In genomic region chr12:65956056-65956738, GRCh38 we compare ENCODE assay signal across 16 cellular contexts.
DNase-seq lines count a peak whose midpoint lies in the region; ATAC-seq, FAIRE-seq and TF ChIP-seq lines count a peak whose summit lies in the region.
"Had no signal": no experiment of that assay in that cellular context is flagged by ENCODE, and none has a peak within 500 bp of the region (broad histone marks: within the 10 kb centered on the region; RNA-seq: fewer than 3 reads in every experiment).

No MANE protein-coding gene starts in this region.

- H3K27me3 ChIP-seq in endothelial cell of umbilical vein (ENCODE audit: control insufficient read depth in 2 of 2, insufficient read depth in 2 of 2, low read length in 2 of 2) (no peaks in the 10 kb centered on the region), colonic mucosa (no peaks in the 10 kb centered on the region)

- H3K9me3 Mint-ChIP-seq in nephron progenitor cell, result peaks cover 4% of the 10 kb centered on the region
- H3K9me3 Mint-ChIP-seq: H9 had no signal

- H3K9me1 ChIP-seq in endothelial cell of umbilical vein (replicated peaks; ENCODE audit: control insufficient read depth, extremely low read depth, insufficient read depth, low read length), result no peaks in the 10 kb centered on the region

- H3K9me3 ChIP-seq in endothelial cell of umbilical vein (replicated peaks; ENCODE audit: control insufficient read depth, insufficient read depth, low read length), result no peaks in the 10 kb centered on the region
- H3K9me3 ChIP-seq in colonic mucosa, result no peaks in the 10 kb centered on the region
- H3K9me3 ChIP-seq: sigmoid colon had no signal

- H3K27me3 Mint-ChIP-seq in nephron progenitor cell (ENCODE audit: low read depth, poor library complexity), result no peaks in the 10 kb centered on the region

- H3K27ac Mint-ChIP-seq in nephron progenitor cell, result peak overlapping the region; percentile 84

- peaks cover 69% of the 10 kb centered on the region for H3K4me1 Mint-ChIP-seq in nephron progenitor cell

- H3K27ac ChIP-seq in endothelial cell of umbilical vein (ENCODE audit: insufficient read depth, low read depth, low read length) (peak overlapping the region; percentile 44), colonic mucosa (no peak overlapping the region)
- H3K27ac ChIP-seq: sigmoid colon had no signal

- H4K20me1 ChIP-seq in endothelial cell of umbilical vein (replicated peaks; ENCODE audit: control insufficient read depth, extremely low read depth, insufficient read depth, low read length), result no peaks in the 10 kb centered on the region

- intact Hi-C loops in endothelial cell of umbilical vein (cut with micrococcal nuclease), result no loop called here
- intact Hi-C loops in colonic mucosa (cut with DNase I), result no loop called here

- POLR2A ChIA-PET in endothelial cell of umbilical vein (lab: Charles Lee), result no interaction called here

- H3K9ac ChIP-seq in endothelial cell of umbilical vein (replicated peaks; ENCODE audit: extremely low read depth, insufficient read depth, low read length) (no peak overlapping the region), colonic mucosa (ENCODE audit: low read depth in 2 of 2, low read length in 2 of 2) (no peak overlapping the region)

- FAIRE-seq in GM12891 (lab: Jason Lieb, UNC) (peak; percentile 16), endothelial cell of umbilical vein (lab: Jason Lieb, UNC) (peak; percentile 40)
- FAIRE-seq: D721Med had no signal

- H3K36me3 ChIP-seq in endothelial cell of umbilical vein (ENCODE audit: control insufficient read depth in 2 of 2, extremely low read depth in 1 of 2, insufficient read depth in 2 of 2, low read length in 2 of 2) (no peaks in the 10 kb centered on the region), colonic mucosa (no peaks in the 10 kb centered on the region)
- H3K36me3 ChIP-seq: sigmoid colon had no signal

- H2AFZ ChIP-seq in endothelial cell of umbilical vein (ENCODE audit: low read depth, low read length), result no peak overlapping the region

- no peak overlapping the region for H3K4me3 Mint-ChIP-seq in nephron progenitor cell
- H3K4me3 Mint-ChIP-seq: H9 had no signal

- no peak for ATAC-seq in HG03469 (IDR thresholded peaks at IDR 0.05; ENCODE audit: unreplicated experiment)

- CTCF ChIA-PET in endothelial cell of umbilical vein (lab: Charles Lee), result interaction anchor here (0.8 to 1.7 kb wide), 2 partner anchors 10 to 15 kb away, joined by 3 to 6 read pairs; no protein-coding TSS in a partner anchor

- dilution Hi-C loops in endothelial cell of umbilical vein (cut with MboI; ENCODE audit: extremely low pct_ligation_motif_present, low sequenced_read_pairs), result no loop called here

- H3K4me2 ChIP-seq in endothelial cell of umbilical vein (ENCODE audit: insufficient read depth, low read length), result peak overlapping the region; percentile 11

- H3K36me3 Mint-ChIP-seq in nephron progenitor cell (ENCODE audit: low read depth), result peaks cover 89% of the 10 kb centered on the region

- no peak for TF ChIP-seq POLR2A in GM12891 (IDR thresholded peaks at IDR 0.05; ENCODE audit: low read depth, low read length)
- TF ChIP-seq POLR2A in endothelial cell of umbilical vein (IDR thresholded peaks at IDR 0.05; ENCODE audit: low read depth, low read length), result no peak

- BruUV-seq in endothelial cell of umbilical vein (replicated peaks; lab: Mats Ljungman, UMichigan), result no TSS peak

- H3K4me3 ChIP-seq in endothelial cell of umbilical vein (replicated peaks in 1 of 3; ENCODE audit: insufficient read depth in 1 of 3, low read depth in 1 of 3, low read length in 3 of 3) (no peak overlapping the region), colonic mucosa (no peak overlapping the region)
- H3K4me3 ChIP-seq: sigmoid colon had no signal

- H3K4me1 ChIP-seq in endothelial cell of umbilical vein (ENCODE audit: control insufficient read depth, extremely low read depth, insufficient read depth, low read length) (peaks cover 48% of the 10 kb centered on the region), colonic mucosa (no peaks in the 10 kb centered on the region)
- H3K4me1 ChIP-seq: sigmoid colon had no signal

- TF ChIP-seq CTCF in endothelial cell of umbilical vein (IDR thresholded peaks at IDR 0.05; ENCODE audit: extremely low read depth in 1 of 2, insufficient read depth in 1 of 2, low read depth in 1 of 2, low read length in 2 of 2), result no peak
- TF ChIP-seq CTCF in nephron progenitor cell (IDR thresholded peaks at IDR 0.05), result no peak
- no peak for TF ChIP-seq CTCF in colonic mucosa (IDR thresholded peaks at IDR 0.05)

- DNase-seq in GM12891 (ENCODE audit: insufficient read length, low spot score), result no peak
- DNase-seq in NOMO-1 treated with dmso at 0.1 percent for 144 hours (lab: John Stamatoyannopoulos, UW; ENCODE audit: unreplicated experiment), result peak; percentile 28
- DNase-seq in endothelial cell of umbilical vein (ENCODE audit: low read depth, low spot score), result peak; percentile 74
- DNase-seq in nephron progenitor cell, result no peak
- no peak for DNase-seq in activated CD4-positive, alpha-beta T cell treated with anti-CD3 and anti-CD28 coated beads for 48 hours
- no peak for DNase-seq in colonic mucosa
- no peak for DNase-seq in DMS 273 treated with DMSO at 0.1 percent for 48 hours (lab: John Stamatoyannopoulos, UW)
- DNase-seq: activated effector memory CD4-positive, alpha-beta T cell treated with anti-CD3 and anti-CD28 coated beads, Interleukin-2, amount 50 U/mL, for 16 hours; aorta; H9; NCI-H187; NCI-H510A treated with DMSO at 0.1 percent for 48 hours; sigmoid colon; stimulated activated CD4-positive, alpha-beta T cell treated with anti-CD3 and anti-CD28 coated beads, Interleukin-4, amount 100 ng/mL, for 4 hours had no signal

- peaks cover 48% of the 10 kb centered on the region for H3K79me2 ChIP-seq in endothelial cell of umbilical vein (ENCODE audit: control insufficient read depth, insufficient read depth, low read length)

TF ChIP-seq in GM12891, 5 proteins besides CTCF, POLR2A, EP300 and RAD21:
- no peak for TF ChIP-seq POLR2AphosphoS5 (IDR thresholded peaks at IDR 0.05; ENCODE audit: low read depth, low read length)
- no peak for TF ChIP-seq POU2F2 (IDR thresholded peaks at IDR 0.05; ENCODE audit: low read depth, low read length)
- TF ChIP-seq TAF1 (IDR thresholded peaks at IDR 0.05; ENCODE audit: low read depth, low read length), result no peak
- TF ChIP-seq PAX5 (IDR thresholded peaks at IDR 0.05; ENCODE audit: insufficient read depth, low read length, severe bottlenecking), result no peak
- no peak for TF ChIP-seq SPI1 (IDR thresholded peaks at IDR 0.05; ENCODE audit: low read depth, low read length)

TF ChIP-seq in endothelial cell of umbilical vein, 7 proteins besides CTCF, POLR2A, EP300 and RAD21:
- no peak for TF ChIP-seq EZH2 (IDR thresholded peaks at IDR 0.05; ENCODE audit: borderline replicate concordance, low read depth, low read length, severe bottlenecking)
- no peak for TF ChIP-seq MYC (IDR thresholded peaks at IDR 0.05; ENCODE audit: low read depth, low read length)
- no peak for TF ChIP-seq GATA2 (IDR thresholded peaks at IDR 0.05; ENCODE audit: insufficient read depth, insufficient read length, low read depth, low read length)
- no peak for TF ChIP-seq FOS (IDR thresholded peaks at IDR 0.05; ENCODE audit: borderline replicate concordance, insufficient read depth, low read length)
- TF ChIP-seq JUN (IDR thresholded peaks at IDR 0.05; ENCODE audit: borderline replicate concordance, insufficient read depth, insufficient read length, low read depth), result no peak
- no peak for TF ChIP-seq MAX (IDR thresholded peaks at IDR 0.05; ENCODE audit: insufficient read depth, insufficient read length)
- no peak for TF ChIP-seq POLR2AphosphoS5 (IDR thresholded peaks at IDR 0.05; ENCODE audit: insufficient read depth, low read depth, low read length)

Comparison
In these comparisons a context has a peak if more than half of its experiments do, and no peak if none do; other contexts are left out.
1. DNase-seq: peak in NOMO-1 treated with dmso at 0.1 percent for 144 hours (single experiment) and endothelial cell of umbilical vein (single experiment); none in GM12891 (single experiment), nephron progenitor cell (single experiment), activated CD4-positive, alpha-beta T cell treated with anti-CD3 and anti-CD28 coated beads for 48 hours (single experiment), colonic mucosa (single experiment) and DMS 273 treated with DMSO at 0.1 percent for 48 hours (single experiment).